In the genomic region with DNA sequence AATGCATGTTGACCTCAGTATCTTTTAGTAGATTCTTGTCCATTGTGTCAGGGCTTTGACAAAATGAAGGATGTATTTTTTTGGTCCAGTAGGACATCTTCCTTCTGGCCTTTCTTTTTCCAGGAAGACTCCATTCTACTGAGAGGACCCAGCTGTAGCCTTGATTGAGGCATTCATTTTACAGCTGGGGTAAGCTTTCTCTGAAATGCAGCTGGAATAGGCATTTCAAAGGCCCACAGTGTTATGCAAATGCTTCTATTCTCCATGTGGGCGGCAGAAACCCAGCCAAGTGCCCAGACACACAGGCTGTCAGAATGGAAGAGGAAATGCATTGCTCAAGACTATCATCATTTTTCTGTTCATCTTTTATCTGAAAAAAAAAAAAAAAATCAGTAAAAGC, we compare ENCODE assay signal across 23 cellular contexts.
DNase-seq lines count a peak whose midpoint lies in the region; ATAC-seq lines count a peak whose summit lies in the region.
"Had no signal": no experiment of that assay in that cellular context is flagged by ENCODE, and none has a peak within 500 bp of the region (broad histone marks: within the 10 kb centered on the region; RNA-seq: fewer than 3 reads in every experiment).

No MANE protein-coding gene starts in this region.

- DNase-seq in Ammon's horn (ENCODE audit: low spot score): peak; percentile 85
- peak; percentile 72 for DNase-seq in NCI-H2227 (lab: John Stamatoyannopoulos, UW; ENCODE audit: unreplicated experiment)
- DNase-seq in globus pallidus (ENCODE audit: low spot score): peak; percentile 79
- DNase-seq in middle frontal gyrus (ENCODE audit: extremely low spot score, low spot score): peak; percentile 59
- no peak for DNase-seq in SIG-M5 treated with dmso at 0.1 percent for 504 hours (lab: John Stamatoyannopoulos, UW; ENCODE audit: unreplicated experiment)
- no peak for DNase-seq in activated CD8-positive, alpha-beta memory T cell treated with anti-CD3 and anti-CD28 coated beads for 24 hours
- DNase-seq: activated CD4-positive, alpha-beta T cell treated with anti-CD3 and anti-CD28 coated beads for 1 hour; activated CD8-positive, alpha-beta T cell treated with anti-CD3 and anti-CD28 coated beads, Interleukin-2, amount 10 ng/mL, durations not matched to agents 7 days and 5 days; activated gamma-delta T cell treated with Interleukin-2 at 50 U/mL for 16 hours; activated T-cell treated with anti-CD3 and anti-CD28 coated beads, Interleukin-2, amount 50 U/mL, for 1 hour; adrenal gland; COR-L47; dermis blood vessel endothelial cell; DMS79; mesenchymal stem cell; MV-4-11; naive thymus-derived CD4-positive, alpha-beta T cell; NCI-H226; NCI-H82; Right ventricle myocardium superior; upper lobe of right lung had no signal

- ATAC-seq in HG02885 (IDR thresholded peaks at IDR 0.05; ENCODE audit: poor library complexity, unreplicated experiment): no peak
- no peak for ATAC-seq in HG03045 (IDR thresholded peaks at IDR 0.05; ENCODE audit: unreplicated experiment)
- ATAC-seq: activated CD8-positive, alpha-beta T cell treated with anti-CD3 and anti-CD28 coated beads, Interleukin-2, amount 10 ng/mL, durations not matched to agents 7 days and 5 days; naive thymus-derived CD4-positive, alpha-beta T cell; upper lobe of right lung had no signal

Comparison
In these comparisons a context has a peak if more than half of its experiments do, and no peak if none do; other contexts are left out.
1. DNase-seq: peak in Ammon's horn (single experiment), NCI-H2227 (single experiment), globus pallidus (single experiment) and middle frontal gyrus (single experiment); none in SIG-M5 treated with dmso at 0.1 percent for 504 hours (single experiment) and activated CD8-positive, alpha-beta memory T cell treated with anti-CD3 and anti-CD28 coated beads for 24 hours (single experiment).